2 cellular contexts compared by ENCODE assay signal in the genomic region with DNA sequence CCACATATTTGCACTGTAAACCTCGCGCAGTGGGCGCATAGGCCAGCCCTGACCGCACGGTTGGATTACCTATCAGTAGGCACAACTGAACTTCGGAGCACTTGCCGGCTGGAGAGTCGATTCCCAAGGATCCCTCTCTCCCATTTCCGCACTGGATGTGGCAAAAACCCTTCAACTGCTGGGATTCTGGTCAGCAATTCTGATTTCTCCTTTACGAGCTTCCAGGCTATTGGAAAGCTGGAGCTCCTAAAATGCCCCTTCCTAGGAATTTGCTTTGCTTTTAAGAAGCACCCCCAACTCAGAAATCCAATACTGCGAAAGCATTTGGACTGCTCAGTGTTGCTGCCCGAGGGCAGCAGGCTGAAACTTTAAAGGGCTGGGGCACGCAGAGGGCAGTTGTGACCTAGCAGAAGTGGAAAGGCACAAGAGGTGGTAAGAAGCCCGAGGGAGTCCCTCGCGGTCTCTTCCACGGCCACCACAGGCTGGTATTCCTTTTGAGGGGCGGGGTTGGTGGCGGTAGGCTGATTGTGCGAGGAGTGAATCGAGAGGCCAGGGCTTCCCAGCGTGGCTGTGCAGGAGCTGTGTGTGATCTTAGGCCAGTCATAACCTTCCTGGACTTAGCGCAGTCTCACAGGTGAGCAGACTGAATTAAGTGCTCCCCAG.
TF ChIP-seq lines count a peak whose summit lies in the region.

No MANE protein-coding gene starts in this region.

TF ChIP-seq in HepG2, 621 proteins besides CTCF, POLR2A, EP300 and RAD21:
- TF ChIP-seq, protein P1, sequence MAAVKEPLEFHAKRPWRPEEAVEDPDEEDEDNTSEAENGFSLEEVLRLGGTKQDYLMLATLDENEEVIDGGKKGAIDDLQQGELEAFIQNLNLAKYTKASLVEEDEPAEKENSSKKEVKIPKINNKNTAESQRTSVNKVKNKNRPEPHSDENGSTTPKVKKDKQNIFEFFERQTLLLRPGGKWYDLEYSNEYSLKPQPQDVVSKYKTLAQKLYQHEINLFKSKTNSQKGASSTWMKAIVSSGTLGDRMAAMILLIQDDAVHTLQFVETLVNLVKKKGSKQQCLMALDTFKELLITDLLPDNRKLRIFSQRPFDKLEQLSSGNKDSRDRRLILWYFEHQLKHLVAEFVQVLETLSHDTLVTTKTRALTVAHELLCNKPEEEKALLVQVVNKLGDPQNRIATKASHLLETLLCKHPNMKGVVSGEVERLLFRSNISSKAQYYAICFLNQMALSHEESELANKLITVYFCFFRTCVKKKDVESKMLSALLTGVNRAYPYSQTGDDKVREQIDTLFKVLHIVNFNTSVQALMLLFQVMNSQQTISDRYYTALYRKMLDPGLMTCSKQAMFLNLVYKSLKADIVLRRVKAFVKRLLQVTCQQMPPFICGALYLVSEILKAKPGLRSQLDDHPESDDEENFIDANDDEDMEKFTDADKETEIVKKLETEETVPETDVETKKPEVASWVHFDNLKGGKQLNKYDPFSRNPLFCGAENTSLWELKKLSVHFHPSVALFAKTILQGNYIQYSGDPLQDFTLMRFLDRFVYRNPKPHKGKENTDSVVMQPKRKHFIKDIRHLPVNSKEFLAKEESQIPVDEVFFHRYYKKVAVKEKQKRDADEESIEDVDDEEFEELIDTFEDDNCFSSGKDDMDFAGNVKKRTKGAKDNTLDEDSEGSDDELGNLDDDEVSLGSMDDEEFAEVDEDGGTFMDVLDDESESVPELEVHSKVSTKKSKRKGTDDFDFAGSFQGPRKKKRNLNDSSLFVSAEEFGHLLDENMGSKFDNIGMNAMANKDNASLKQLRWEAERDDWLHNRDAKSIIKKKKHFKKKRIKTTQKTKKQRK (IDR thresholded peaks at IDR 0.05; ENCODE audit: low read length), result no peak

TF ChIP-seq in H1, 55 proteins besides CTCF, POLR2A, EP300 and RAD21:
- TF ChIP-seq SUZ12 (IDR thresholded peaks at IDR 0.05; ENCODE audit: low read length), result peak; percentile 79; the same call in 1 of the 2 replicates
- TF ChIP-seq EZH2 (IDR thresholded peaks at IDR 0.05; ENCODE audit: low read depth, low read length, severe bottlenecking), result peak; percentile 36
- TF ChIP-seq CTBP2 (IDR thresholded peaks at IDR 0.05; ENCODE audit: borderline replicate concordance, insufficient read depth, insufficient read length, low read length), result no peak
- no peak for TF ChIP-seq RBBP5 (IDR thresholded peaks at IDR 0.05; ENCODE audit: borderline replicate concordance, low read depth, low read length)
